ENCODE assay signal across 12 cellular contexts in the genomic region with DNA sequence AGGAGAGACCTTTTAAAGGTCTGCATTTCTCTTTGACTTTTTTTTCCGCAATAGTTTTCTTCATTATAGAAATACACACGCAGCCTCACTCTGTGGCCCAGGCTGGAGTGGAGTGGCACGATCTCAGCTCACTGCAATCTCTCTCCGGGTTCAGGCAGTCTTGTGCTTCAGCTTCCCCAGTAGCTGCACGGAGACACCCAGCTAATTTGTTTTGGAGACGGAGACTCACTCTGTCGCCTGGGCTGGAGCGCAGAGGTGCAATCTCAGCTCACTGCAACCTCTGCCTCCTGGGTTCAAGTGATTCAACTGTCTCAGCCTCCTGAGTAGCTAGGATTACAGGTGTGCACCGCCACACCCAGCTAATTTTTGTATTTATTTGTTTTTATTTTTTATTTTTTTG. TPM values are rescaled to one million over a fixed set of nuclear protein-coding genes. Genes with fewer than 3 reads are reported as not detected.
DNase-seq lines count a peak whose midpoint lies in the region; ATAC-seq and TF ChIP-seq lines count a peak whose summit lies in the region.
"Had no signal": no experiment of that assay in that cellular context is flagged by ENCODE, and none has a peak within 500 bp of the region (broad histone marks: within the 10 kb centered on the region; RNA-seq: fewer than 3 reads in every experiment).

No MANE protein-coding gene starts in this region.

- H3K9me3 Mint-ChIP-seq in CD4-positive, alpha-beta T cell, result no peaks in the 10 kb centered on the region
- no peaks in the 10 kb centered on the region for H3K9me3 Mint-ChIP-seq in HFFc6
- H3K9me3 Mint-ChIP-seq in activated naive CD8-positive, alpha-beta T cell treated with anti-CD3 and anti-CD28 coated beads, Interleukin-2, amount 50 U/mL, for 24 hours, result no peaks in the 10 kb centered on the region
- no peaks in the 10 kb centered on the region for H3K9me3 Mint-ChIP-seq in neural progenitor cell

- no peak for DNase-seq in CD4-positive, alpha-beta T cell
- DNase-seq in HFFc6, result no peak
- no peak for DNase-seq in activated naive CD8-positive, alpha-beta T cell treated with anti-CD3 and anti-CD28 coated beads, Interleukin-2, amount 50 U/mL, for 24 hours
- no peak for DNase-seq in neural progenitor cell (ENCODE audit: low spot score)
- DNase-seq: activated CD4-positive, alpha-beta T cell treated with anti-CD3 and anti-CD28 coated beads, Interleukin-2, amount 50 U/mL, for 4 hours; DMS79; foreskin fibroblast; NCI-H2171 had no signal

- H3K4me1 ChIP-seq in neural progenitor cell, result peaks cover 23% of the 10 kb centered on the region

- no peak overlapping the region for H3K27ac ChIP-seq in CD4-positive, alpha-beta T cell (ENCODE audit: low read depth, low read length)
- H3K27ac ChIP-seq in neural progenitor cell, result no peak overlapping the region

- TF ChIP-seq CTCF in CD4-positive, alpha-beta T cell (IDR thresholded peaks at IDR 0.05), result no peak
- TF ChIP-seq CTCF in HFFc6 (IDR thresholded peaks at IDR 0.05) (no peak), neural progenitor cell (IDR thresholded peaks at IDR 0.05) (no peak)

- H2AFZ ChIP-seq in neural progenitor cell (replicated peaks), result no peak overlapping the region

- H4K20me1 ChIP-seq in neural progenitor cell (ENCODE audit: low read depth), result no peaks in the 10 kb centered on the region

- H3K27me3 Mint-ChIP-seq in CD4-positive, alpha-beta T cell, result no peaks in the 10 kb centered on the region
- peaks cover 1% of the 10 kb centered on the region for H3K27me3 Mint-ChIP-seq in HFFc6 (ENCODE audit: insufficient read depth)
- no peaks in the 10 kb centered on the region for H3K27me3 Mint-ChIP-seq in activated naive CD8-positive, alpha-beta T cell treated with anti-CD3 and anti-CD28 coated beads, Interleukin-2, amount 50 U/mL, for 24 hours
- H3K27me3 Mint-ChIP-seq in neural progenitor cell (ENCODE audit: insufficient read depth, low read depth), result peaks cover 8% of the 10 kb centered on the region

- intact Hi-C loops in CD4-positive, alpha-beta T cell (cut with DNase I, micrococcal nuclease), result no loop called here

- CTCF ChIA-PET in CD4-positive, alpha-beta T cell (lab: Charles Lee), result interaction anchor here (0.7 to 0.8 kb wide), 2 partner anchors 25 to 43 kb away, joined by 3 read pairs; no protein-coding TSS in a partner anchor

- H3K4me3 Mint-ChIP-seq in CD4-positive, alpha-beta T cell, result peak overlapping the region; percentile 92
- H3K4me3 Mint-ChIP-seq in HFFc6 (peak overlapping the region; percentile 91), neural progenitor cell (peak overlapping the region; percentile 90)
- H3K4me3 Mint-ChIP-seq in activated naive CD8-positive, alpha-beta T cell treated with anti-CD3 and anti-CD28 coated beads, Interleukin-2, amount 50 U/mL, for 24 hours, result peak overlapping the region; percentile 84

- H3K27me3 ChIP-seq in CD4-positive, alpha-beta T cell (ENCODE audit: control insufficient read depth, insufficient read depth, low read length), result no peaks in the 10 kb centered on the region
- H3K27me3 ChIP-seq in neural progenitor cell, result no peaks in the 10 kb centered on the region

- no peaks in the 10 kb centered on the region for H3K9me3 ChIP-seq in CD4-positive, alpha-beta T cell (ENCODE audit: control insufficient read depth, low read length)
- no peaks in the 10 kb centered on the region for H3K9me3 ChIP-seq in neural progenitor cell (ENCODE audit: low read depth)

- no peak for ATAC-seq in CD4-positive, alpha-beta T cell (ENCODE audit: poor library complexity)
- no peak for ATAC-seq in activated naive CD8-positive, alpha-beta T cell treated with anti-CD3 and anti-CD28 coated beads, Interleukin-2, amount 50 U/mL, for 24 hours
- no peak for ATAC-seq in GM21737 (IDR thresholded peaks at IDR 0.05; ENCODE audit: unreplicated experiment)
- no peak for ATAC-seq in HG03139 (IDR thresholded peaks at IDR 0.05; ENCODE audit: unreplicated experiment)
- no peak for ATAC-seq in HG03460 (IDR thresholded peaks at IDR 0.05; ENCODE audit: unreplicated experiment)
- ATAC-seq: left lobe of liver had no signal

- H3F3A ChIP-seq in neural progenitor cell (ENCODE audit: low read depth), result peaks cover 44% of the 10 kb centered on the region

- H3K9ac ChIP-seq in neural progenitor cell, result no peak overlapping the region

- peak overlapping the region; percentile 81 for H3K4me2 ChIP-seq in neural progenitor cell

- POLR2A ChIA-PET in CD4-positive, alpha-beta T cell (lab: Charles Lee), result interaction anchor here (1.1 to 2.9 kb wide), 2 partner anchors 11 to 22 kb away, joined by 4 to 21 read pairs; no protein-coding TSS in a partner anchor

- H3K36me3 ChIP-seq in neural progenitor cell, result no peaks in the 10 kb centered on the region

- H3K4me1 Mint-ChIP-seq in CD4-positive, alpha-beta T cell (ENCODE audit: low read depth), result peaks cover 33% of the 10 kb centered on the region
- H3K4me1 Mint-ChIP-seq in HFFc6 (ENCODE audit: low read depth) (peaks cover 39% of the 10 kb centered on the region), neural progenitor cell (peaks cover 47% of the 10 kb centered on the region)
- H3K4me1 Mint-ChIP-seq in activated naive CD8-positive, alpha-beta T cell treated with anti-CD3 and anti-CD28 coated beads, Interleukin-2, amount 50 U/mL, for 24 hours, result peaks cover 29% of the 10 kb centered on the region

- H3K27ac Mint-ChIP-seq in CD4-positive, alpha-beta T cell, result peak overlapping the region; percentile 98
- H3K27ac Mint-ChIP-seq in HFFc6 (peak overlapping the region; percentile 92), neural progenitor cell (peak overlapping the region; percentile 99)
- H3K27ac Mint-ChIP-seq in activated naive CD8-positive, alpha-beta T cell treated with anti-CD3 and anti-CD28 coated beads, Interleukin-2, amount 50 U/mL, for 24 hours, result no peak overlapping the region

- H3K4me3 ChIP-seq in neural progenitor cell, result no peak overlapping the region

- peaks cover 4% of the 10 kb centered on the region for H3K36me3 Mint-ChIP-seq in CD4-positive, alpha-beta T cell (ENCODE audit: low read depth)
- H3K36me3 Mint-ChIP-seq in HFFc6 (ENCODE audit: low read depth), result no peaks in the 10 kb centered on the region
- no peaks in the 10 kb centered on the region for H3K36me3 Mint-ChIP-seq in activated naive CD8-positive, alpha-beta T cell treated with anti-CD3 and anti-CD28 coated beads, Interleukin-2, amount 50 U/mL, for 24 hours (ENCODE audit: low read depth)
- H3K36me3 Mint-ChIP-seq in neural progenitor cell, result no peaks in the 10 kb centered on the region

- no peaks in the 10 kb centered on the region for H3K79me2 ChIP-seq in neural progenitor cell (ENCODE audit: low read depth)

RNA-seq across cellular contexts. Expression of a gene that starts 11.7 kb away (rescaled TPM):
- total RNA-seq in CD4-positive, alpha-beta T cell, result 100 to 1,000 TPM; 325 to 347 TPM
- total RNA-seq in HFFc6 (2021; fragmentation: NEBNext Ultra II Directional; extraction: Animal tissue kit (Norgen Biotek cat#: 25700)), result 10 to 100 TPM; 61.5 to 82.9 (median 65.2) TPM
- total RNA-seq in neural progenitor cell (ENCODE audit: low replicate concordance), result 46.0 and 106 TPM in 2 replicates

RNA-seq across cellular contexts. Expression of a gene that starts 33.4 kb away (rescaled TPM):
- 10 to 100 TPM; 96.4 to 97.3 TPM for total RNA-seq in CD4-positive, alpha-beta T cell
- total RNA-seq in HFFc6 (2021; fragmentation: NEBNext Ultra II Directional; extraction: Animal tissue kit (Norgen Biotek cat#: 25700)), result 10 to 100 TPM; 47.1 to 52.6 (median 51.2) TPM
- 6.0 and 15.9 TPM in 2 replicates for total RNA-seq in neural progenitor cell (ENCODE audit: low replicate concordance)

RNA-seq across cellular contexts. Expression of a gene that starts 33.9 kb away (rescaled TPM):
- total RNA-seq in CD4-positive, alpha-beta T cell, result 10 to 100 TPM; 17.4 to 17.9 TPM
- 1 to 10 TPM in 5 of 6 experiments, under 1 TPM in 1; 0.68 to 1.9 (median 1.5) TPM for total RNA-seq in HFFc6 (2021; fragmentation: NEBNext Ultra II Directional; extraction: Animal tissue kit (Norgen Biotek cat#: 25700))
- 3.7 TPM in 1 of 2 replicates, not detected in the other for total RNA-seq in neural progenitor cell (ENCODE audit: low replicate concordance)

RNA-seq across cellular contexts. Expression of a gene that starts 47.3 kb away (rescaled TPM):
- total RNA-seq in CD4-positive, alpha-beta T cell, result 10 to 100 TPM; 44.4 to 44.9 TPM
- 10 to 100 TPM; 74.1 to 95.6 (median 84.7) TPM for total RNA-seq in HFFc6 (2021; fragmentation: NEBNext Ultra II Directional; extraction: Animal tissue kit (Norgen Biotek cat#: 25700))
- 48.8 and 148 TPM in 2 replicates for total RNA-seq in neural progenitor cell (ENCODE audit: low replicate concordance)
